ENCODE assay signal across 8 cellular contexts in the genomic region with DNA sequence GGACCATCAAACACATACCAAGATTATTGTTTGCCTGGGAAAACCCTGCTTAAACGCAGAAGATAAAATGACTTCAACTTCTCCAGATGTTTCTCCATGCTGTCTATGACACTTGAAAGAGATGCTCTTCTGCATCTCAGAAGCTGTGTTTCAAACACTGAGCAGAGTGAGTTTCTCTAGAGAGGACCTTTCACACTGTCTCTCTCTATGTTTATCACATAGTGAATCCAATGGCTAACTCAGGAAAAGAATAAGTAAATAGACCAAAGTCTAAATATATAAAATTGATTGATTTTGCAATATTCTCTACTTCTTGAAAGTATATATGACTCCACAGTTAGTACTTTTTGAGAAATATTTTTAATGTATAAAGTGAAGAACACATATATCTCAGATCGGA.
"Had no signal": no experiment of that assay in that cellular context is flagged by ENCODE, and none has a peak within 500 bp of the region (broad histone marks: within the 10 kb centered on the region; RNA-seq: fewer than 3 reads in every experiment).

No MANE protein-coding gene starts in this region.

- H3K4me3 ChIP-seq: GM12878 had no signal

- DNase-seq: GDM1, GF-D8 had no signal

- FAIRE-seq: G401.6, GM12878, GM12891, GM12892, GM18507, GM19239 had no signal

- ATAC-seq: GM12878 had no signal
